ENCODE assay signal across 28 cellular contexts in genomic region chr10:70809011-70809611, GRCh38. TPM values are rescaled to one million over a fixed set of nuclear protein-coding genes. Genes with fewer than 3 reads are reported as not detected.
DNase-seq lines count a peak whose midpoint lies in the region; ATAC-seq, FAIRE-seq and TF ChIP-seq lines count a peak whose summit lies in the region.
"Had no signal": no experiment of that assay in that cellular context is flagged by ENCODE, and none has a peak within 500 bp of the region (broad histone marks: within the 10 kb centered on the region; RNA-seq: fewer than 3 reads in every experiment).

No MANE protein-coding gene starts in this region.

- in situ Hi-C loops in HepG2 (cut with HindIII; ENCODE audit: extremely low pct_ligation_motif_present, low pct_unique_long_range_greater_than_20kb), result no loop called here

- peak; percentile 17 for DNase-seq in HepG2 (ENCODE audit: low spot score)
- no peak for DNase-seq in right lobe of liver
- peak; percentile 21 for DNase-seq in RWPE1 (ENCODE audit: low spot score)
- no peak for DNase-seq in esophagus squamous epithelium (lab: John Stamatoyannopoulos, UW)
- no peak for DNase-seq in activated CD4-positive, alpha-beta T cell treated with anti-CD3 and anti-CD28 coated beads for 36 hours
- no peak for DNase-seq in activated CD4-positive, alpha-beta T cell treated with anti-CD3 and anti-CD28 coated beads, Interleukin-2, amount 10 ng/mL, durations not matched to agents 7 days and 5 days
- DNase-seq in aorta, result no peak
- DNase-seq: activated CD4-positive, alpha-beta T cell treated with anti-CD3 and anti-CD28 coated beads, Interleukin-2, amount 50 U/mL, for 48 hours; activated effector memory CD4-positive, alpha-beta T cell treated with anti-CD3 and anti-CD28 coated beads, Interleukin-2, amount 50 U/mL, for 16 hours; CD8-positive, alpha-beta T cell; DMS153; erythroblast; H9; left colon; NCI-H1092; NCI-H774; nephron progenitor cell; small intestine; stimulated activated CD4-positive, alpha-beta T cell treated with anti-CD3 and anti-CD28 coated beads, Interleukin-2, amount 100 ng/mL, for 48 hours; stimulated activated naive CD8-positive, alpha-beta T cell treated with anti-CD3 and anti-CD28 coated beads, Interleukin-15, Interleukin-2, amounts not matched to agents 100 U/mL and 50 U/mL, for 24 hours; T-helper 2 cell had no signal

- H3K79me2 ChIP-seq in HepG2 (ENCODE audit: insufficient read depth, low read length), result no peaks in the 10 kb centered on the region

- no peak for TF ChIP-seq RAD21 in HepG2 (CRISPR knock-in tag; IDR thresholded peaks at IDR 0.05)

- 45% methylated on average over 3 of the region's 6 CpGs for WGBS in HepG2 (ENCODE audit: low lambda C conversion rate)
- WGBS in right lobe of liver (ENCODE audit: insufficient coverage, low coverage, low lambda C conversion rate, missing lambda C conversion rate), result 90% methylated on average over 2 of the region's 6 CpGs
- 62 to 98% methylated on average over 3 to 5 of the region's 6 CpGs for WGBS in esophagus squamous epithelium, 2 donors
- WGBS in aorta, 2 donors, result 90 to 93% methylated on average over 6 of the region's 6 CpGs

- H2AFZ ChIP-seq in HepG2 (ENCODE audit: low read length), result no peak overlapping the region

- CTCF ChIA-PET in HepG2 (lab: Yijun Ruan, JAX; ENCODE audit: low intra/inter-chr PET ratio, low total read pairs), result no interaction called here
- CTCF ChIA-PET in RWPE1 (lab: Yijun Ruan, JAX), result interaction anchor here (0.6 to 1.3 kb wide), 2 partner anchors 259 to 271 kb away, joined by 3 read pairs; no protein-coding TSS in a partner anchor
- CTCF ChIA-PET in activated CD4-positive, alpha-beta T cell treated with anti-CD3 and anti-CD28 coated beads for 36 hours (lab: Charles Lee), result interaction anchor here (1.3 to 1.6 kb wide), 2 partner anchors 69 to 258 kb away, joined by 3 to 4 read pairs; no protein-coding TSS in a partner anchor
- CTCF ChIA-PET in activated CD4-positive, alpha-beta T cell treated with anti-CD3 and anti-CD28 coated beads, Interleukin-2, amount 10 ng/mL, durations not matched to agents 7 days and 5 days (lab: Charles Lee), result interaction anchor here (1.4 kb wide), 1 partner anchor 11 kb away, joined by 3 read pairs; no protein-coding TSS in a partner anchor

- TF ChIP-seq EP300 in HepG2 (IDR thresholded peaks at IDR 0.05; ENCODE audit: low read depth in 2 of 2, low read length in 2 of 2) (no peak), HepG2 (CRISPR knock-in tag; IDR thresholded peaks at IDR 0.05; ENCODE audit: borderline replicate concordance) (no peak)

- H3K27ac Mint-ChIP-seq in activated CD4-positive, alpha-beta T cell treated with anti-CD3 and anti-CD28 coated beads for 36 hours, result no peak overlapping the region
- H3K27ac Mint-ChIP-seq in activated CD4-positive, alpha-beta T cell treated with anti-CD3 and anti-CD28 coated beads, Interleukin-2, amount 10 ng/mL, durations not matched to agents 7 days and 5 days, result no peak overlapping the region
- H3K27ac Mint-ChIP-seq: CD8-positive, alpha-beta T cell; nephron progenitor cell; progenitor cell of endocrine pancreas had no signal

- peak; percentile 71 for ATAC-seq in HepG2
- ATAC-seq in right lobe of liver, result no peak
- ATAC-seq in activated CD4-positive, alpha-beta T cell treated with anti-CD3 and anti-CD28 coated beads for 36 hours, result no peak
- ATAC-seq in aorta (ENCODE audit: low FRiP score), result no peak
- no peak for ATAC-seq in HG03159 (IDR thresholded peaks at IDR 0.05; ENCODE audit: unreplicated experiment)
- ATAC-seq: CD8-positive, alpha-beta T cell; left colon; stimulated activated naive CD8-positive, alpha-beta T cell treated with anti-CD3 and anti-CD28 coated beads, Interleukin-15, Interleukin-2, amounts not matched to agents 100 U/mL and 50 U/mL, for 24 hours had no signal

- no peak overlapping the region for H3K4me3 Mint-ChIP-seq in activated CD4-positive, alpha-beta T cell treated with anti-CD3 and anti-CD28 coated beads for 36 hours
- H3K4me3 Mint-ChIP-seq in activated CD4-positive, alpha-beta T cell treated with anti-CD3 and anti-CD28 coated beads, Interleukin-2, amount 10 ng/mL, durations not matched to agents 7 days and 5 days, result no peak overlapping the region
- H3K4me3 Mint-ChIP-seq: CD8-positive, alpha-beta T cell; H9; nephron progenitor cell had no signal

- no peak for FAIRE-seq in HepG2 (lab: Jason Lieb, UNC)
- FAIRE-seq: small intestine had no signal

- intact Hi-C loops in HepG2 (cut with micrococcal nuclease; ENCODE audit: unreplicated experiment) (no loop called here), right lobe of liver (cut with DNase I) (no loop called here), esophagus squamous epithelium (cut with DNase I) (no loop called here), aorta (cut with DNase I) (no loop called here)
- intact Hi-C loops in activated CD4-positive, alpha-beta T cell treated with anti-CD3 and anti-CD28 coated beads for 36 hours (cut with DNase I, micrococcal nuclease), result no loop called here

- H3K36me3 ChIP-seq in HepG2 (replicated peaks in 1 of 2; ENCODE audit: control insufficient read depth in 1 of 2, insufficient read depth in 2 of 2, low read length in 2 of 2) (no peaks in the 10 kb centered on the region), right lobe of liver (no peaks in the 10 kb centered on the region), esophagus squamous epithelium (no peaks in the 10 kb centered on the region), aorta (ENCODE audit: control insufficient read depth in 1 of 2, insufficient read depth in 2 of 2, low read length in 1 of 2) (no peaks in the 10 kb centered on the region)
- H3K36me3 ChIP-seq: cardiac muscle cell, tibial nerve had no signal

- BruUV-seq in HepG2 (replicated peaks; lab: Mats Ljungman, UMichigan), result no TSS peak

- TF ChIP-seq POLR2A in HepG2 (IDR thresholded peaks at IDR 0.05; ENCODE audit: insufficient read depth in 1 of 2, low read depth in 2 of 2, low read length in 2 of 2) (no peak), right lobe of liver (IDR thresholded peaks at IDR 0.05) (no peak), esophagus squamous epithelium (IDR thresholded peaks at IDR 0.05) (no peak)

- H3K9me3 ChIP-seq in HepG2 (ENCODE audit: low read length) (no peaks in the 10 kb centered on the region), right lobe of liver (no peaks in the 10 kb centered on the region), esophagus squamous epithelium (no peaks in the 10 kb centered on the region), aorta (ENCODE audit: control insufficient read depth, low read length) (no peaks in the 10 kb centered on the region)
- H3K9me3 ChIP-seq: tibial nerve had no signal

- no peak for TF ChIP-seq CTCF in HepG2 (CRISPR knock-in tag; IDR thresholded peaks at IDR 0.05)
- no peak for TF ChIP-seq CTCF in right lobe of liver (IDR thresholded peaks at IDR 0.05)
- TF ChIP-seq CTCF in RWPE1 (conservative IDR thresholded peaks at IDR 0.05; ENCODE audit: low read depth), result no peak
- no peak for TF ChIP-seq CTCF in esophagus squamous epithelium (IDR thresholded peaks at IDR 0.05)

- H3K4me1 ChIP-seq in HepG2 (ENCODE audit: insufficient read depth, low read length) (peaks cover 19% of the 10 kb centered on the region), right lobe of liver (no peaks in the 10 kb centered on the region), esophagus squamous epithelium (peaks cover 8 to 72% (median 8%) of the 10 kb centered on the region in 3 donors), aorta (ENCODE audit: control insufficient read depth in 1 of 2, insufficient read depth in 2 of 2, low read length in 2 of 2) (no peaks in the 10 kb centered on the region)
- H3K4me1 ChIP-seq: tibial nerve had no signal

- peaks cover 2% of the 10 kb centered on the region for H3K27me3 Mint-ChIP-seq in activated CD4-positive, alpha-beta T cell treated with anti-CD3 and anti-CD28 coated beads for 36 hours
- H3K27me3 Mint-ChIP-seq in activated CD4-positive, alpha-beta T cell treated with anti-CD3 and anti-CD28 coated beads, Interleukin-2, amount 10 ng/mL, durations not matched to agents 7 days and 5 days, result no peaks in the 10 kb centered on the region

- H3K4me3 ChIP-seq in HepG2 (replicated peaks in 1 of 3; ENCODE audit: insufficient read depth in 1 of 3, low read depth in 2 of 3, low read length in 3 of 3) (no peak overlapping the region), right lobe of liver (no peak overlapping the region), esophagus squamous epithelium (no peak overlapping the region), aorta (ENCODE audit: low read length in 2 of 2) (no peak overlapping the region)
- H3K4me3 ChIP-seq: cardiac muscle cell, tibial nerve had no signal

- H3K4me1 Mint-ChIP-seq in activated CD4-positive, alpha-beta T cell treated with anti-CD3 and anti-CD28 coated beads for 36 hours, result peaks cover under 1% of the 10 kb centered on the region
- H3K4me1 Mint-ChIP-seq in activated CD4-positive, alpha-beta T cell treated with anti-CD3 and anti-CD28 coated beads, Interleukin-2, amount 10 ng/mL, durations not matched to agents 7 days and 5 days, result peaks cover under 1% of the 10 kb centered on the region

- H3K27me3 ChIP-seq in HepG2 (ENCODE audit: control insufficient read depth in 1 of 2, insufficient read depth in 2 of 2, low read length in 2 of 2), result no peaks in the 10 kb centered on the region; a peak in 2 of 5 replicates
- H3K27me3 ChIP-seq in right lobe of liver, result no peaks in the 10 kb centered on the region
- no peaks in the 10 kb centered on the region for H3K27me3 ChIP-seq in esophagus squamous epithelium
- no peaks in the 10 kb centered on the region for H3K27me3 ChIP-seq in aorta (ENCODE audit: control insufficient read depth in 1 of 2, insufficient read depth in 2 of 2, low read length in 1 of 2)
- H3K27me3 ChIP-seq: cardiac muscle cell, tibial nerve had no signal

- H3K9ac ChIP-seq in HepG2 (ENCODE audit: insufficient read depth, low read depth, low read length), result no peak overlapping the region

- POLR2A ChIA-PET in HepG2 (lab: Yijun Ruan, JAX) (no interaction called here), RWPE1 (lab: Yijun Ruan, JAX; ENCODE audit: low non-redundant PET) (no interaction called here)
- POLR2A ChIA-PET in activated CD4-positive, alpha-beta T cell treated with anti-CD3 and anti-CD28 coated beads for 36 hours (lab: Charles Lee), result no interaction called here
- POLR2A ChIA-PET in activated CD4-positive, alpha-beta T cell treated with anti-CD3 and anti-CD28 coated beads, Interleukin-2, amount 10 ng/mL, durations not matched to agents 7 days and 5 days (lab: Charles Lee), result no interaction called here

- no peak overlapping the region for H3K27ac ChIP-seq in HepG2 (ENCODE audit: extremely low read length, insufficient read depth, low read length)
- H3K27ac ChIP-seq in right lobe of liver, result no peak overlapping the region
- no peak overlapping the region for H3K27ac ChIP-seq in RWPE1
- peak overlapping the region in 3 of 4 donors; percentile 14 to 71 (median 21) for H3K27ac ChIP-seq in esophagus squamous epithelium
- H3K27ac ChIP-seq in aorta (ENCODE audit: low read depth in 1 of 2, low read length in 2 of 2), result no peak overlapping the region
- H3K27ac ChIP-seq: cardiac muscle cell, tibial nerve had no signal

- no peaks in the 10 kb centered on the region for H4K20me1 ChIP-seq in HepG2 (ENCODE audit: insufficient read depth, low read length)

- H3K36me3 Mint-ChIP-seq in activated CD4-positive, alpha-beta T cell treated with anti-CD3 and anti-CD28 coated beads for 36 hours (ENCODE audit: low read depth), result no peaks in the 10 kb centered on the region
- no peaks in the 10 kb centered on the region for H3K36me3 Mint-ChIP-seq in activated CD4-positive, alpha-beta T cell treated with anti-CD3 and anti-CD28 coated beads, Interleukin-2, amount 10 ng/mL, durations not matched to agents 7 days and 5 days (ENCODE audit: low read depth)
- H3K36me3 Mint-ChIP-seq: CD8-positive, alpha-beta T cell had no signal

- H3K9me3 Mint-ChIP-seq in activated CD4-positive, alpha-beta T cell treated with anti-CD3 and anti-CD28 coated beads for 36 hours (ENCODE audit: low read depth), result no peaks in the 10 kb centered on the region
- no peaks in the 10 kb centered on the region for H3K9me3 Mint-ChIP-seq in activated CD4-positive, alpha-beta T cell treated with anti-CD3 and anti-CD28 coated beads, Interleukin-2, amount 10 ng/mL, durations not matched to agents 7 days and 5 days
- H3K9me3 Mint-ChIP-seq: CD8-positive, alpha-beta T cell; H9; nephron progenitor cell had no signal

- H3K4me2 ChIP-seq in HepG2 (ENCODE audit: low read depth, low read length), result no peak overlapping the region

RNA-seq across cellular contexts. Expression of gene SGPL1, which starts 6.6 kb away (rescaled TPM):
- total RNA-seq in HepG2 (2016; rRNA removed; fragmentation: Illumina TruSeq; extraction: Trizol), result 19.0 and 25.0 TPM in 2 replicates
- 12.3 and 14.8 TPM in 2 replicates for total RNA-seq in HepG2 (2016; cell fraction: cytosol; rRNA removed; fragmentation: Illumina TruSeq; extraction: Trizol; ENCODE audit: low read depth)
- 14.5 and 23.0 TPM in 2 replicates for total RNA-seq in HepG2 (2016; cell fraction: insoluble cytoplasmic fraction; rRNA removed; fragmentation: Illumina TruSeq; extraction: Trizol)
- 15.7 and 16.0 TPM in 2 replicates for total RNA-seq in HepG2 (2016; cell fraction: membrane; rRNA removed; fragmentation: Illumina TruSeq; extraction: Trizol)
- 26.9 and 32.2 TPM in 2 replicates for total RNA-seq in HepG2 (2016; cell fraction: nucleus; rRNA removed; fragmentation: Illumina TruSeq; extraction: Trizol)
- polyA plus RNA-seq in HepG2 (2011; rRNA removed), result 15.7 and 17.6 TPM in 2 replicates
- 9.8 and 13.8 TPM in 2 replicates for polyA plus RNA-seq in HepG2 (2011; cell fraction: cytosol; rRNA removed)
- polyA plus RNA-seq in HepG2 (2011; cell fraction: nucleus; rRNA removed), result 13.8 and 17.5 TPM in 2 replicates
- polyA plus RNA-seq in HepG2 (2012), result 11.1 and 12.6 TPM in 2 replicates
- 2.8 and 3.4 TPM in 2 replicates for polyA plus RNA-seq in HepG2 (2016; cell fraction: cytosol; fragmentation: Illumina TruSeq; extraction: Trizol; ENCODE audit: low read depth)
- 10.4 TPM in 2 replicates for polyA plus RNA-seq in HepG2 (2016; cell fraction: insoluble cytoplasmic fraction; fragmentation: Illumina TruSeq; extraction: Trizol; ENCODE audit: low read depth)
- polyA plus RNA-seq in HepG2 (2016; cell fraction: membrane; fragmentation: Illumina TruSeq; extraction: Trizol; ENCODE audit: low read depth), result 5.2 and 6.0 TPM in 2 replicates
- 32.2 and 33.8 TPM in 2 replicates for polyA plus RNA-seq in HepG2 (2016; cell fraction: nucleus; fragmentation: Illumina TruSeq; extraction: Trizol; ENCODE audit: insufficient read depth, low read depth)
- polyA minus RNA-seq in HepG2 (2011; rRNA and poly(A)+ RNA removed; ENCODE audit: low replicate concordance), result 32.9 and 47.1 TPM in 2 replicates
- 17.3 and 21.5 TPM in 2 replicates for polyA minus RNA-seq in HepG2 (2011; cell fraction: cytosol; rRNA and poly(A)+ RNA removed)
- 37.6 and 39.2 TPM in 2 replicates for polyA minus RNA-seq in HepG2 (2011; cell fraction: nucleus; rRNA and poly(A)+ RNA removed)
- 10 to 100 TPM; 33.2 to 50.1 (median 38.0) TPM for total RNA-seq in right lobe of liver
- total RNA-seq in esophagus squamous epithelium, result 10 to 100 TPM; 34.2 to 47.1 (median 43.1) TPM
- 10 to 100 TPM; 33.7 to 48.7 TPM for total RNA-seq in activated CD4-positive, alpha-beta T cell treated with anti-CD3 and anti-CD28 coated beads for 36 hours
- 10 to 100 TPM; 19.7 to 22.3 TPM for total RNA-seq in activated CD4-positive, alpha-beta T cell treated with anti-CD3 and anti-CD28 coated beads, Interleukin-2, amount 10 ng/mL, durations not matched to agents 7 days and 5 days
- total RNA-seq in aorta, result 10 to 100 TPM; 31.8 to 45.0 TPM
- 1 to 10 TPM; 5.8 to 6.4 TPM for polyA plus RNA-seq in aorta

RNA-seq across cellular contexts. Expression of gene TBATA, which starts 23.9 kb away (rescaled TPM):
- total RNA-seq in HepG2 (2016; rRNA removed; fragmentation: Illumina TruSeq; extraction: Trizol), result not detected in 2 replicates
- total RNA-seq in HepG2 (2016; cell fraction: cytosol; rRNA removed; fragmentation: Illumina TruSeq; extraction: Trizol; ENCODE audit: low read depth), result not detected in 2 replicates
- total RNA-seq in HepG2 (2016; cell fraction: insoluble cytoplasmic fraction; rRNA removed; fragmentation: Illumina TruSeq; extraction: Trizol), result not detected in 2 replicates
- total RNA-seq in HepG2 (2016; cell fraction: membrane; rRNA removed; fragmentation: Illumina TruSeq; extraction: Trizol), result not detected in 2 replicates
- total RNA-seq in HepG2 (2016; cell fraction: nucleus; rRNA removed; fragmentation: Illumina TruSeq; extraction: Trizol), result not detected in 2 replicates
- polyA plus RNA-seq in HepG2 (2011; rRNA removed), result not detected in 2 replicates
- polyA plus RNA-seq in HepG2 (2011; cell fraction: cytosol; rRNA removed), result not detected in 2 replicates
- polyA plus RNA-seq in HepG2 (2011; cell fraction: nucleus; rRNA removed), result not detected in 2 replicates
- polyA plus RNA-seq in HepG2 (2012), result not detected in 2 replicates
- not detected in 2 replicates for polyA plus RNA-seq in HepG2 (2016; cell fraction: cytosol; fragmentation: Illumina TruSeq; extraction: Trizol; ENCODE audit: low read depth)
- not detected in 2 replicates for polyA plus RNA-seq in HepG2 (2016; cell fraction: insoluble cytoplasmic fraction; fragmentation: Illumina TruSeq; extraction: Trizol; ENCODE audit: low read depth)
- not detected in 2 replicates for polyA plus RNA-seq in HepG2 (2016; cell fraction: membrane; fragmentation: Illumina TruSeq; extraction: Trizol; ENCODE audit: low read depth)
- not detected in 2 replicates for polyA plus RNA-seq in HepG2 (2016; cell fraction: nucleus; fragmentation: Illumina TruSeq; extraction: Trizol; ENCODE audit: insufficient read depth, low read depth)
- not detected in 2 replicates for polyA minus RNA-seq in HepG2 (2011; rRNA and poly(A)+ RNA removed; ENCODE audit: low replicate concordance)
- polyA minus RNA-seq in HepG2 (2011; cell fraction: cytosol; rRNA and poly(A)+ RNA removed), result not detected in 2 replicates
- polyA minus RNA-seq in HepG2 (2011; cell fraction: nucleus; rRNA and poly(A)+ RNA removed), result not detected in 2 replicates
- not detected for total RNA-seq in right lobe of liver
- not detected for total RNA-seq in esophagus squamous epithelium
- total RNA-seq in activated CD4-positive, alpha-beta T cell treated with anti-CD3 and anti-CD28 coated beads for 36 hours, result not detected
- not detected for total RNA-seq in activated CD4-positive, alpha-beta T cell treated with anti-CD3 and anti-CD28 coated beads, Interleukin-2, amount 10 ng/mL, durations not matched to agents 7 days and 5 days
- total RNA-seq in aorta, result not detected
- not detected for polyA plus RNA-seq in aorta
- total RNA-seq: cardiac muscle cell; CD8-positive, alpha-beta T cell; H9; HT1080; left colon; LHCN-M2; progenitor cell of endocrine pancreas; SK-MEL-5; tibial nerve had no signal
- polyA plus RNA-seq: cardiac muscle cell, small intestine had no signal

Comparison
In these comparisons a context has a peak if more than half of its experiments do, and no peak if none do; other contexts are left out.
1. DNase-seq: peak in HepG2 (single experiment) and RWPE1 (single experiment); none in right lobe of liver (0 of 3), esophagus squamous epithelium (single experiment), activated CD4-positive, alpha-beta T cell treated with anti-CD3 and anti-CD28 coated beads for 36 hours (single experiment), activated CD4-positive, alpha-beta T cell treated with anti-CD3 and anti-CD28 coated beads, Interleukin-2, amount 10 ng/mL, durations not matched to agents 7 days and 5 days (single experiment) and aorta (0 of 2).
2. H3K27ac ChIP-seq: peak in esophagus squamous epithelium (3 of 4); none in HepG2 (single experiment), right lobe of liver (0 of 3), RWPE1 (single experiment) and aorta (0 of 2).